In the genomic region with DNA sequence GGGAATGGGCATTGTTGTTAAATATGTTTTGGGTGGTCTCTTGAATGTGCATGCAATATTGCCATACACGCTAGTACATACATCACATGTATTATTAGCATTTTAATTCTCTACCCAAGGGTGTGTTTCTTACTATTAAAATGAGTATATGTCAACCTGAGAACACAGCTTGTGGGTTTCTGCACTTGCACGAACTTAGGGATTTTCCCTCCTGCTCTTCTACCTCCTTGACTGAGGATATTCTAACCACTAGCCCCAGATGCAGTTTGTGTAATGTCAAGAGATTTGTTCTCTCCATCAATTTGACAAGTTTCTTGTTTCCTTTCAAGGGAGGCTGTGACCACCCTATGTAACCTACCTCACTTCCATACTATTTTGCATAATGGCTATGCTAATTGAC, we compare ENCODE assay signal across 15 cellular contexts. TPM values are rescaled to one million over a fixed set of nuclear protein-coding genes. Genes with fewer than 3 reads are reported as not detected.
DNase-seq lines count a peak whose midpoint lies in the region; ATAC-seq and TF ChIP-seq lines count a peak whose summit lies in the region.
"Had no signal": no experiment of that assay in that cellular context is flagged by ENCODE, and none has a peak within 500 bp of the region (broad histone marks: within the 10 kb centered on the region; RNA-seq: fewer than 3 reads in every experiment).

No MANE protein-coding gene starts in this region.

- TF ChIP-seq CTCF in activated B cell treated with CpG ODN at 0.5 μM for 24 hours (IDR thresholded peaks at IDR 0.05): no peak
- no peak for TF ChIP-seq CTCF in foreskin keratinocyte (conservative IDR thresholded peaks at IDR 0.05)

- intact Hi-C loops in activated B cell treated with CpG ODN at 0.5 μM for 24 hours (cut with micrococcal nuclease): no loop called here

- CTCF ChIA-PET in activated B cell treated with CpG ODN at 0.5 μM for 24 hours (lab: Charles Lee): no interaction called here

- H3K27ac Mint-ChIP-seq in activated B cell treated with CpG ODN at 0.5 μM for 24 hours: no peak overlapping the region
- H3K27ac Mint-ChIP-seq: dendritic cell treated with granulocyte-macrophage colony-stimulating factor and Interleukin-4, amounts not matched to agents 40 ng/mL and 50 ng/mL, for 4 days had no signal

- no peaks in the 10 kb centered on the region for H3K36me3 Mint-ChIP-seq in activated B cell treated with CpG ODN at 0.5 μM for 24 hours (ENCODE audit: low read depth)

- no peaks in the 10 kb centered on the region for H3K27me3 ChIP-seq in foreskin keratinocyte
- H3K27me3 ChIP-seq: heart left ventricle had no signal

- DNase-seq in activated B cell treated with CpG ODN at 0.5 μM for 24 hours (no peak), iPS-NIHi11 (ENCODE audit: low spot score) (no peak), foreskin keratinocyte (no peak), HT-29 (ENCODE audit: low spot score) (no peak), NCI-H510A (lab: John Stamatoyannopoulos, UW) (no peak)
- DNase-seq: Caco-2, heart left ventricle, NCI-H748 treated with DMSO at 0.1 percent for 48 hours, SW 1271 had no signal

- no peak overlapping the region for H3K4me3 Mint-ChIP-seq in activated B cell treated with CpG ODN at 0.5 μM for 24 hours
- H3K4me3 Mint-ChIP-seq: dendritic cell treated with granulocyte-macrophage colony-stimulating factor and Interleukin-4, amounts not matched to agents 40 ng/mL and 50 ng/mL, for 4 days had no signal

- H3K27me3 Mint-ChIP-seq in activated B cell treated with CpG ODN at 0.5 μM for 24 hours: no peaks in the 10 kb centered on the region

- ATAC-seq in GM18505 (IDR thresholded peaks at IDR 0.05; ENCODE audit: unreplicated experiment) (peak; percentile 87), GM19397 (IDR thresholded peaks at IDR 0.05; ENCODE audit: unreplicated experiment) (peak; percentile 67), HG02973 (IDR thresholded peaks at IDR 0.05; ENCODE audit: unreplicated experiment) (peak; percentile 90), activated B cell treated with CpG ODN at 0.5 μM for 24 hours (ENCODE audit: low read depth) (peak; percentile 50), foreskin keratinocyte (no peak)
- ATAC-seq: heart left ventricle had no signal

- TF ChIP-seq POLR2A in GM18505 (IDR thresholded peaks at IDR 0.05; ENCODE audit: borderline replicate concordance, extremely low read depth, insufficient read depth, insufficient read length): no peak

- no peaks in the 10 kb centered on the region for H3K4me1 ChIP-seq in foreskin keratinocyte

- no peak overlapping the region for H3K27ac ChIP-seq in foreskin keratinocyte
- H3K27ac ChIP-seq: heart left ventricle had no signal

- peaks cover 16% of the 10 kb centered on the region for H3K4me1 Mint-ChIP-seq in activated B cell treated with CpG ODN at 0.5 μM for 24 hours

- peaks cover 5% of the 10 kb centered on the region for H3K9me3 Mint-ChIP-seq in activated B cell treated with CpG ODN at 0.5 μM for 24 hours

- POLR2A ChIA-PET in activated B cell treated with CpG ODN at 0.5 μM for 24 hours (lab: Charles Lee): no interaction called here

RNA-seq across cellular contexts. Expression of a gene that starts 14.7 kb away (rescaled TPM):
- not detected in 2 replicates for total RNA-seq in activated B cell treated with CpG ODN at 0.5 μM for 24 hours
- not detected in 2 replicates for total RNA-seq in foreskin keratinocyte
- not detected in 2 replicates for polyA plus RNA-seq in foreskin keratinocyte
- not detected in 2 replicates for total RNA-seq in HT-29 (2014; rRNA removed; shearing (Covaris generic))
- total RNA-seq: Caco-2, heart left ventricle, mucosa of gallbladder, skeletal muscle tissue had no signal
- polyA plus RNA-seq: heart left ventricle had no signal

RNA-seq across cellular contexts. Expression of a gene that starts 17.4 kb away (rescaled TPM):
- total RNA-seq in activated B cell treated with CpG ODN at 0.5 μM for 24 hours: 31.7 and 36.8 TPM in 2 replicates
- total RNA-seq in foreskin keratinocyte: 6.6 and 8.6 TPM in 2 replicates
- polyA plus RNA-seq in foreskin keratinocyte: 2.9 and 3.0 TPM in 2 replicates
- total RNA-seq in HT-29 (2014; rRNA removed; shearing (Covaris generic)): 2.5 and 4.0 TPM in 2 replicates
